1 cellular context compared by ENCODE assay signal in genomic region chr4:80202784-80203553, GRCh38.
TF ChIP-seq lines count a peak whose summit lies in the region.

No MANE protein-coding gene starts in this region.

TF ChIP-seq in GM23338, 12 proteins besides CTCF, POLR2A, EP300 and RAD21 (continued from another document):
- TF ChIP-seq ZNF462 (CRISPR knock-in tag; IDR thresholded peaks at IDR 0.05) (no peak), STAT1 (IDR thresholded peaks at IDR 0.05; ENCODE audit: unreplicated experiment) (no peak), ETS1 (IDR thresholded peaks at IDR 0.05) (no peak), JUNB (IDR thresholded peaks at IDR 0.05; ENCODE audit: unreplicated experiment) (no peak), NANOG (IDR thresholded peaks at IDR 0.05; ENCODE audit: borderline replicate concordance) (no peak), ZNF114 (CRISPR knock-in tag; IDR thresholded peaks at IDR 0.05) (no peak), EZH2 (IDR thresholded peaks at IDR 0.05; ENCODE audit: low read depth, unreplicated experiment) (peak; percentile 93), EZH2phosphoT487 (IDR thresholded peaks at IDR 0.05; ENCODE audit: unreplicated experiment) (peak; percentile 99), REST (IDR thresholded peaks at IDR 0.05; ENCODE audit: unreplicated experiment) (no peak), ZNF331 (CRISPR knock-in tag; IDR thresholded peaks at IDR 0.05; ENCODE audit: low read depth) (no peak), POLR2AphosphoS5 (IDR thresholded peaks at IDR 0.05; ENCODE audit: low read depth) (no peak)
TF ChIP-seq in GM23338: peak in this region for 2.
